Comparison of ENCODE assay signal across 8 cellular contexts in the genomic region with DNA sequence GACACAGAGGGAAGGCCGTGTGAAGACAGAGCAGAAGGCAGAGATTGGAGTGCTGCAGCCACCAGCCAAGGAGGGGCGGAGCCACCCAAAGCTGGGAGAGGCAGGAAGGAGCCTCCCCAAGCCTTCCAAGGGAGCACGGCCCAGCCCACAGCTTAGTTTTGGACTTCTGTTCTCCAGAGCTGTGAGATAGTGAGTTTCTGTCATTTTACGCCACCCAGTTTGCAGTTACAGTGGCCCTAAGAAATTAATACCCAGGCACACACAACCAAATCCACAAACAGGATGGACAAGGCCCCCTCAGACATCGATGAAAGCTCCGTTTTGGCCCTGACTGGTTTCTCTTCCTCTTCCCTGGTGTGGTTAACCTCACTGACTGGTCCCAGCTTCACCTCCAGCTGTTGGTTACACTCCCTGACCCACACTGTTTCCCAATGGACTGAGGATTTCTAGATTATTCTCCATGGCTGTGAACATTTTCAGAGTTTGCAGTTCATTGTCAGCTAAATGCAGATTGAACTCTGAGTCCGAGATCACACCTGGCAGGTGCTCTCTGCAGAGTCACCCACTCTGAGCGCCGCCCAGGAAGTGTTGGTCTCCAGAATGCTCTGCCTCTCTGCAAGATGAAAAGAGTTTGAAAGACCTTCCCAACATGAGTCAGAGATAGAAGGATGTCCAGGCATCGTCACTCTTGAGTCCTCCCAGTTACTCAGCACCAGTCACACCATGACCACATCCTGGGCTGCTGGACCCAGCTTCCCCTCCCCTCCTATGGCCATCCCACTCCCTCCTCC.
DNase-seq lines count a peak whose midpoint lies in the region; ATAC-seq, FAIRE-seq and TF ChIP-seq lines count a peak whose summit lies in the region.

No MANE protein-coding gene starts in this region.

- H3K4me1 ChIP-seq in H1 (replicated peaks in 1 of 4; ENCODE audit: control insufficient read depth in 3 of 4, insufficient read depth in 4 of 4, low read length in 3 of 4), result no peaks in the 10 kb centered on the region

- no peak overlapping the region for H3K4me3 ChIP-seq in H1 (ENCODE audit: extremely low read depth in 1 of 4, insufficient read depth in 2 of 4, low read depth in 3 of 4, low read length in 4 of 4)

- peak overlapping the region; percentile 21; the same call in 1 of the 2 replicates for H2AFZ ChIP-seq in H1 (ENCODE audit: low read length)

- H3K23ac ChIP-seq in H1 (ENCODE audit: insufficient read length), result no peak overlapping the region

- H2BK12ac ChIP-seq in H1 (ENCODE audit: low read depth, low read length), result no peak overlapping the region

- no peak overlapping the region for H3K14ac ChIP-seq in H1 (ENCODE audit: insufficient read length)

- H4K91ac ChIP-seq in H1 (replicated peaks; ENCODE audit: insufficient read length, low read length), result no peak overlapping the region

- TF ChIP-seq EP300 in H1 (IDR thresholded peaks at IDR 0.05; ENCODE audit: borderline replicate concordance in 1 of 2, low read depth in 2 of 2, low read length in 2 of 2), result no peak

- no peak overlapping the region for H3K56ac ChIP-seq in H1 (replicated peaks; ENCODE audit: insufficient read length, low read depth, low read length)

- no peak for TF ChIP-seq RAD21 in H1 (IDR thresholded peaks at IDR 0.05 in 1 of 2, conservative IDR thresholded peaks at IDR 0.05 in 1 of 2; ENCODE audit: low read depth in 2 of 2, low read length in 2 of 2)

- H4K20me1 ChIP-seq in H1 (replicated peaks in 1 of 2; ENCODE audit: control insufficient read depth in 1 of 2, insufficient read depth in 2 of 2, low read length in 2 of 2), result no peaks in the 10 kb centered on the region

- H4K8ac ChIP-seq in H1 (ENCODE audit: extremely low read depth, insufficient read depth, low read length), result no peak overlapping the region

- H3K27ac ChIP-seq in H1 (ENCODE audit: low read depth, low read length), result no peak overlapping the region

- no peak overlapping the region for H2BK5ac ChIP-seq in H1 (ENCODE audit: low read depth, low read length)

- no peaks in the 10 kb centered on the region for H3K79me1 ChIP-seq in H1 (ENCODE audit: low read depth, low read length)

- H3K9ac ChIP-seq in H1 (replicated peaks in 1 of 4; ENCODE audit: extremely low read depth in 1 of 4, low read depth in 3 of 4, low read length in 3 of 4), result no peak overlapping the region

- no peaks in the 10 kb centered on the region; a peak in 1 of 7 replicates for H3K27me3 ChIP-seq in H1 (replicated peaks in 1 of 4; ENCODE audit: control insufficient read depth in 3 of 4, extremely low read depth in 1 of 4, insufficient read depth in 3 of 4, low read length in 3 of 4)

- H3K4me2 ChIP-seq in H1 (ENCODE audit: insufficient read depth in 1 of 2, low read depth in 2 of 2, low read length in 2 of 2), result no peak overlapping the region

- no peak overlapping the region for H2BK15ac ChIP-seq in H1 (ENCODE audit: low read length)

- no peak overlapping the region for H4K5ac ChIP-seq in H1 (ENCODE audit: insufficient read length, low read depth, low read length)

- no peaks in the 10 kb centered on the region for H3K9me3 ChIP-seq in H1 (ENCODE audit: insufficient read depth in 2 of 2, low read depth in 1 of 2, low read length in 1 of 2)

- no peaks in the 10 kb centered on the region for H3K23me2 ChIP-seq in H1 (ENCODE audit: low read depth, low read length)

- no peak overlapping the region for H2BK120ac ChIP-seq in H1 (replicated peaks; ENCODE audit: low read depth, low read length)

- H3K18ac ChIP-seq in H1 (ENCODE audit: extremely low read depth, low read length), result no peak overlapping the region

- ATAC-seq in HG03460 (IDR thresholded peaks at IDR 0.05; ENCODE audit: unreplicated experiment), result no peak

- no peak overlapping the region for H2BK20ac ChIP-seq in H1 (ENCODE audit: low read length)

- FAIRE-seq in H1 (lab: Jason Lieb, UNC), result no peak

- H3K36me3 ChIP-seq in H1 (ENCODE audit: control insufficient read depth in 2 of 4, insufficient read depth in 4 of 4, low read length in 3 of 4), result no peaks in the 10 kb centered on the region

- no peak overlapping the region for H3K4ac ChIP-seq in H1 (replicated peaks; ENCODE audit: insufficient read length, low read depth, low read length)

- H3K79me2 ChIP-seq in H1 (ENCODE audit: control insufficient read depth in 1 of 2, insufficient read depth in 2 of 2, low read length in 2 of 2), result no peaks in the 10 kb centered on the region

- no peak for TF ChIP-seq POLR2A in H1 (IDR thresholded peaks at IDR 0.05; ENCODE audit: control extremely low read depth in 1 of 2, low read depth in 2 of 2, low read length in 2 of 2)

- CTCF ChIA-PET in H1 (lab: Charles Lee; ENCODE audit: partially characterized antibody), result interaction anchor here (0.6 kb wide), 1 partner anchor 27 kb away, joined by 4 read pairs; no protein-coding TSS in a partner anchor

- H2AK5ac ChIP-seq in H1 (ENCODE audit: low read depth, low read length), result no peak overlapping the region

- POLR2A ChIA-PET in H1 (lab: Charles Lee; ENCODE audit: partially characterized antibody), result no interaction called here

- peak; percentile 95 for DNase-seq in EH (ENCODE audit: low read depth)
- peak; percentile 90 for DNase-seq in NOMO-1 treated with dmso at 0.1 percent for 144 hours (lab: John Stamatoyannopoulos, UW; ENCODE audit: unreplicated experiment)
- DNase-seq in H1 (ENCODE audit: low read depth in 1 of 2, low spot score in 2 of 2), result peak in 1 of 2 experiments; percentile 45
- peak; percentile 25 for DNase-seq in mucosa of gallbladder (ENCODE audit: low spot score)
- no peak for DNase-seq in NCI-H1048 (lab: John Stamatoyannopoulos, UW)
- DNase-seq in NCI-H1092 (lab: John Stamatoyannopoulos, UW), result no peak
- no peak for DNase-seq in activated CD4-positive, CD25-positive, alpha-beta regulatory T cell treated with anti-CD3 and anti-CD28 coated beads, Interleukin-2, amount 50 U/mL, for 72 hours

- whole genome bisulfite sequencing in H1 (ENCODE audit: extremely low coverage in 1 of 2, insufficient coverage in 1 of 2, insufficient read length in 1 of 2, insufficient replicate concordance in 2 of 2, low coverage in 1 of 2, low lambda C conversion rate in 2 of 2, missing lambda C conversion rate in 1 of 2), 2 experiments, result 83% methylated on average over 10 of the region's 10 CpGs; no CpG with 5 or more reads in 1 of the 2 experiments

- TF ChIP-seq CTCF in H1 (IDR thresholded peaks at IDR 0.05; ENCODE audit: control extremely low read depth in 1 of 3, insufficient read depth in 1 of 3, low read depth in 1 of 3, low read length in 3 of 3), result no peak

TF ChIP-seq in H1, 55 proteins besides CTCF, POLR2A, EP300 and RAD21 (continues in another document):
- no peak for TF ChIP-seq CTBP2 (IDR thresholded peaks at IDR 0.05; ENCODE audit: borderline replicate concordance, insufficient read depth, insufficient read length, low read length)
- no peak for TF ChIP-seq POLR2AphosphoS5 (IDR thresholded peaks at IDR 0.05; ENCODE audit: low read depth, low read length)
- TF ChIP-seq JUND (IDR thresholded peaks at IDR 0.05; ENCODE audit: low read length), result no peak
- TF ChIP-seq SIN3A (conservative IDR thresholded peaks at IDR 0.05 in 1 of 2, IDR thresholded peaks at IDR 0.05 in 1 of 2; ENCODE audit: low read depth in 1 of 2, low read length in 2 of 2), result no peak
- no peak for TF ChIP-seq RXRA (IDR thresholded peaks at IDR 0.05; ENCODE audit: insufficient read depth, low read depth, low read length)
- TF ChIP-seq, protein P1, sequence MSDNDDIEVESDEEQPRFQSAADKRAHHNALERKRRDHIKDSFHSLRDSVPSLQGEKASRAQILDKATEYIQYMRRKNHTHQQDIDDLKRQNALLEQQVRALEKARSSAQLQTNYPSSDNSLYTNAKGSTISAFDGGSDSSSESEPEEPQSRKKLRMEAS (IDR thresholded peaks at IDR 0.05), result no peak
- no peak for TF ChIP-seq TEAD4 (IDR thresholded peaks at IDR 0.05; ENCODE audit: low read depth, low read length)
- TF ChIP-seq ASH2L (IDR thresholded peaks at IDR 0.05; ENCODE audit: low read length), result no peak
- no peak for TF ChIP-seq PHF8 (conservative IDR thresholded peaks at IDR 0.05; ENCODE audit: low read depth, low read length)
- TF ChIP-seq TBP (IDR thresholded peaks at IDR 0.05; ENCODE audit: low read depth, low read length), result no peak
- TF ChIP-seq, protein P2, sequence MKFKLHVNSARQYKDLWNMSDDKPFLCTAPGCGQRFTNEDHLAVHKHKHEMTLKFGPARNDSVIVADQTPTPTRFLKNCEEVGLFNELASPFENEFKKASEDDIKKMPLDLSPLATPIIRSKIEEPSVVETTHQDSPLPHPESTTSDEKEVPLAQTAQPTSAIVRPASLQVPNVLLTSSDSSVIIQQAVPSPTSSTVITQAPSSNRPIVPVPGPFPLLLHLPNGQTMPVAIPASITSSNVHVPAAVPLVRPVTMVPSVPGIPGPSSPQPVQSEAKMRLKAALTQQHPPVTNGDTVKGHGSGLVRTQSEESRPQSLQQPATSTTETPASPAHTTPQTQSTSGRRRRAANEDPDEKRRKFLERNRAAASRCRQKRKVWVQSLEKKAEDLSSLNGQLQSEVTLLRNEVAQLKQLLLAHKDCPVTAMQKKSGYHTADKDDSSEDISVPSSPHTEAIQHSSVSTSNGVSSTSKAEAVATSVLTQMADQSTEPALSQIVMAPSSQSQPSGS (IDR thresholded peaks at IDR 0.05; ENCODE audit: low read length), result no peak

Comparison
In these comparisons a context has a peak if more than half of its experiments do, and no peak if none do; other contexts are left out.
1. DNase-seq: peak in EH (single experiment), NOMO-1 treated with dmso at 0.1 percent for 144 hours (single experiment) and mucosa of gallbladder (single experiment); none in NCI-H1048 (single experiment), NCI-H1092 (single experiment) and activated CD4-positive, CD25-positive, alpha-beta regulatory T cell treated with anti-CD3 and anti-CD28 coated beads, Interleukin-2, amount 50 U/mL, for 72 hours (single experiment).